9 cellular contexts compared by ENCODE assay signal in genomic region chr3:127690106-127690505, GRCh38. TPM values are rescaled to one million over a fixed set of nuclear protein-coding genes. Genes with fewer than 3 reads are reported as not detected.
A peak's percentile ranks its signal among the peaks of the same experiment; 100 is the strongest.
DNase-seq lines count a peak whose midpoint lies in the region; ATAC-seq and TF ChIP-seq lines count a peak whose summit lies in the region.
"Had no signal": no experiment of that assay in that cellular context is flagged by ENCODE, and none has a peak within 500 bp of the region (broad histone marks: within the 10 kb centered on the region; RNA-seq: fewer than 3 reads in every experiment).

No MANE protein-coding gene starts in this region.

- H3K4me1 Mint-ChIP-seq in activated naive CD8-positive, alpha-beta T cell treated with anti-CD3 and anti-CD28 coated beads, Interleukin-2, amount 50 U/mL, for 24 hours = no peaks in the 10 kb centered on the region

- H3K4me3 Mint-ChIP-seq in activated naive CD8-positive, alpha-beta T cell treated with anti-CD3 and anti-CD28 coated beads, Interleukin-2, amount 50 U/mL, for 24 hours = no peak overlapping the region
- H3K4me3 Mint-ChIP-seq: activated naive CD8-positive, alpha-beta T cell had no signal

- ATAC-seq in left lung (peak; percentile 61), GM21717 (IDR thresholded peaks at IDR 0.05; ENCODE audit: unreplicated experiment) (no peak), GM18873 (IDR thresholded peaks at IDR 0.05; ENCODE audit: low FRiP score, unreplicated experiment) (no peak)
- ATAC-seq in activated naive CD8-positive, alpha-beta T cell treated with anti-CD3 and anti-CD28 coated beads, Interleukin-2, amount 50 U/mL, for 24 hours = no peak

- in situ Hi-C loops in transverse colon (cut with MboI; ENCODE audit: low pct_ligation_motif_present in 1 of 4, low pct_unique_long_range_greater_than_20kb in 1 of 4, low sequenced_read_pairs in 3 of 4) = loop anchor here in 1 of 4 donors (25.0 kb wide), 1 partner anchor 147 kb away; no protein-coding TSS in a partner anchor

- intact Hi-C loops in left lung (cut with DNase I) (loop anchor here in 1 of 2 donors (10.0 kb wide), 1 partner anchor 135 kb away; the partner anchor contains the start of gene MGLL), transverse colon (cut with DNase I; ENCODE audit: low total_unique reads) (loop anchor here (5.0 kb wide), 1 partner anchor 132 kb away; the partner anchor contains the start of gene MGLL)

- H3K9me3 Mint-ChIP-seq in activated naive CD8-positive, alpha-beta T cell treated with anti-CD3 and anti-CD28 coated beads, Interleukin-2, amount 50 U/mL, for 24 hours = no peaks in the 10 kb centered on the region

- 70 to 100% methylated on average over 1 to 4 of the region's 4 CpGs for WGBS in transverse colon (ENCODE audit: low coverage in 1 of 2), 2 donors

- H3K27ac ChIP-seq in cingulate gyrus (ENCODE audit: low read depth, low read length) = peak overlapping the region; percentile 34
- peak overlapping the region; percentile 48 for H3K27ac ChIP-seq in left lung
- H3K27ac ChIP-seq in transverse colon = peak overlapping the region; percentile 2 to 70 (median 61)

- H3K9me3 ChIP-seq in left lung = no peaks in the 10 kb centered on the region
- no peaks in the 10 kb centered on the region for H3K9me3 ChIP-seq in transverse colon

- H3K4me1 ChIP-seq in left lung = peaks cover 0 to 7% of the 10 kb centered on the region in 2 donors
- H3K4me1 ChIP-seq in transverse colon = peaks cover 6 to 13% (median 9%) of the 10 kb centered on the region in 4 donors

- H3K4me3 ChIP-seq in left lung (no peak overlapping the region), transverse colon (no peak overlapping the region)

- H3K27me3 ChIP-seq in left lung (no peaks in the 10 kb centered on the region), transverse colon (no peaks in the 10 kb centered on the region)

- TF ChIP-seq POLR2A in transverse colon (IDR thresholded peaks at IDR 0.05) = no peak

- TF ChIP-seq EP300 in Ishikawa (IDR thresholded peaks at IDR 0.05; ENCODE audit: borderline replicate concordance) (no peak), transverse colon (IDR thresholded peaks at IDR 0.05; ENCODE audit: low read depth) (no peak)

- no peak for TF ChIP-seq RAD21 in Ishikawa (IDR thresholded peaks at IDR 0.05; ENCODE audit: low read depth)

- DNase-seq in left lung = peak in 1 of 2 donors; percentile 45
- no peak for DNase-seq in transverse colon
- no peak for DNase-seq in activated naive CD8-positive, alpha-beta T cell treated with anti-CD3 and anti-CD28 coated beads, Interleukin-2, amount 50 U/mL, for 24 hours
- DNase-seq in NCI-H2227 treated with DMSO at 0.1 percent for 48 hours (lab: John Stamatoyannopoulos, UW) = no peak

- no peak overlapping the region for H3K27ac Mint-ChIP-seq in activated naive CD8-positive, alpha-beta T cell treated with anti-CD3 and anti-CD28 coated beads, Interleukin-2, amount 50 U/mL, for 24 hours
- H3K27ac Mint-ChIP-seq: activated naive CD8-positive, alpha-beta T cell had no signal

- H3K36me3 Mint-ChIP-seq in activated naive CD8-positive, alpha-beta T cell treated with anti-CD3 and anti-CD28 coated beads, Interleukin-2, amount 50 U/mL, for 24 hours (ENCODE audit: low read depth) = no peaks in the 10 kb centered on the region
- H3K36me3 Mint-ChIP-seq: activated naive CD8-positive, alpha-beta T cell had no signal

- no peaks in the 10 kb centered on the region for H3K27me3 Mint-ChIP-seq in activated naive CD8-positive, alpha-beta T cell treated with anti-CD3 and anti-CD28 coated beads, Interleukin-2, amount 50 U/mL, for 24 hours
- H3K27me3 Mint-ChIP-seq: activated naive CD8-positive, alpha-beta T cell had no signal

- H3K36me3 ChIP-seq in left lung (peaks cover 0 to 37% of the 10 kb centered on the region in 2 donors), transverse colon (peaks cover 0 to 3% (median 0%) of the 10 kb centered on the region in 4 donors)

- TF ChIP-seq CTCF in left lung (IDR thresholded peaks at IDR 0.05) (no peak), transverse colon (IDR thresholded peaks at IDR 0.05) (no peak)

TF ChIP-seq in Ishikawa, 13 proteins besides CTCF, POLR2A, EP300 and RAD21:
- TF ChIP-seq CEBPB (IDR thresholded peaks at IDR 0.05) (no peak), ZBTB7A (IDR thresholded peaks at IDR 0.05; ENCODE audit: low read depth) (peak; percentile 44; the same call in 1 of the 2 replicates), TEAD4 (IDR thresholded peaks at IDR 0.05) (peak; percentile 40; the same call in 1 of the 2 replicates)
- TF ChIP-seq, protein P1, sequence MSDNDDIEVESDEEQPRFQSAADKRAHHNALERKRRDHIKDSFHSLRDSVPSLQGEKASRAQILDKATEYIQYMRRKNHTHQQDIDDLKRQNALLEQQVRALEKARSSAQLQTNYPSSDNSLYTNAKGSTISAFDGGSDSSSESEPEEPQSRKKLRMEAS (IDR thresholded peaks at IDR 0.05) = 0 out of 2 replicates have a peak, but pooled peaks have one; percentile 26

RNA-seq across cellular contexts. Expression of gene ABTB1, which starts 17.4 kb away (rescaled TPM):
- total RNA-seq in left lung (10 to 100 TPM; 31.6 to 56.1 TPM), transverse colon (10 to 100 TPM; 29.6 to 80.4 (median 45.8) TPM)
